ENCODE assay signal across 8 cellular contexts in the genomic region with DNA sequence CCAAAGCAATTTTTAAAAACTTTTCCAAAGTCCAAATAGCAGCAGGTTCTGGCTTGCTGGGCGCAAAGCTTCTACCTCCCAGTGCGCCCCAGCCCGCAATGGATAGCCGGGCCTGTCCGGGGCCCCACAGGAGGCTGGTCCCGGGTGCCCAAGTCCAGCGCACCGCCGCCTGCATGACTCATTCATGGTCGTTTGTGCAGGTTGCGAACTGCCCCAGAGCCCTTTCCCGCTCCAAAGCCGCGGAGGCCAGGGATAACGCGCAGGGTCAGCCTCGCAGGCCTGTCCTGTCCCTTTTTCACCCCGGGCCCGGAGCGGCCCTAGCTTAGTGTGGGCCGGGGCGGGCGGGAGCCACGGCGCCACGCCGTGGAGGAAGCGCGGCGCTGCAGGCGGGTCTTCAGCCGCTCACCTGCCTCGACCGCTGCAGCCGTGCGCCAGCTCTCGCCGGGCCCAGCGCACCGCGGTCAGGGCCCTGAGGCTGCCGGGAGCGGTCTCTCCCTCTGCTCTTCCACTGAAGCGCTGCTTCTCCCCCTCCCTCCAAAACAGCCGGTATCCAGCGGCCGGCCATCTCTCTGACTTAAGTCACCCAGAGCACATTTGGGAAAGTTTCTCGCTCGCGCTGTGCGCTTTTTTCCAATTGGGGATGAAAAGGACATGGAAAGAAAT. TPM values are rescaled to one million over a fixed set of nuclear protein-coding genes. Genes with fewer than 3 reads are reported as not detected.
A peak's percentile ranks its signal among the peaks of the same experiment; 100 is the strongest.
DNase-seq lines count a peak whose midpoint lies in the region; ATAC-seq, FAIRE-seq and TF ChIP-seq lines count a peak whose summit lies in the region.

No MANE protein-coding gene starts in this region.

- H3K9me3 ChIP-seq in SJCRH30 (replicated peaks), result no peaks in the 10 kb centered on the region
- peaks cover 7% of the 10 kb centered on the region for H3K9me3 ChIP-seq in trophoblast cell (ENCODE audit: insufficient read depth, low read depth, low read length)

- H2BK12ac ChIP-seq in trophoblast cell (ENCODE audit: low read length), result no peak overlapping the region

- no peak for DNase-seq in D721Med (ENCODE audit: insufficient read length, low spot score)
- DNase-seq in SJCRH30, result peak; percentile 71 to 79
- peak; percentile 77 for DNase-seq in activated naive CD8-positive, alpha-beta T cell treated with anti-CD3 and anti-CD28 coated beads, Interleukin-2, amount 50 U/mL, for 24 hours
- DNase-seq in cardiac septum (ENCODE audit: low spot score), result peak; percentile 92
- DNase-seq in trophoblast cell, result peak; percentile 87 to 89
- DNase-seq in NCI-H1694 (lab: John Stamatoyannopoulos, UW), result no peak

- H2AK5ac ChIP-seq in trophoblast cell (ENCODE audit: low read length), result no peak overlapping the region

- H3K27ac Mint-ChIP-seq in activated naive CD8-positive, alpha-beta T cell treated with anti-CD3 and anti-CD28 coated beads, Interleukin-2, amount 50 U/mL, for 24 hours, result peak overlapping the region; percentile 100

- ATAC-seq in GM19468 (IDR thresholded peaks at IDR 0.05; ENCODE audit: extremely low read depth, unreplicated experiment), result peak; percentile 17
- ATAC-seq in HG03571 (IDR thresholded peaks at IDR 0.05; ENCODE audit: unreplicated experiment), result peak; percentile 36
- peak; percentile 41 for ATAC-seq in activated naive CD8-positive, alpha-beta T cell treated with anti-CD3 and anti-CD28 coated beads, Interleukin-2, amount 50 U/mL, for 24 hours

- H3K27me3 ChIP-seq in SJCRH30 (no peaks in the 10 kb centered on the region), trophoblast cell (ENCODE audit: insufficient read depth, low read length) (peaks cover 49% of the 10 kb centered on the region)

- no peak overlapping the region for H4K8ac ChIP-seq in trophoblast cell (ENCODE audit: low read depth, low read length)

- H3K4me1 ChIP-seq in SJCRH30 (peaks cover 4% of the 10 kb centered on the region; the same call in 1 of the 2 replicates), trophoblast cell (ENCODE audit: control insufficient read depth in 1 of 2, insufficient read depth in 2 of 2, low read length in 2 of 2) (peaks cover 21 to 25% of the 10 kb centered on the region in 2 experiments)

- peaks cover 1% of the 10 kb centered on the region for H3K79me1 ChIP-seq in trophoblast cell (ENCODE audit: low read length)

- intact Hi-C loops in cardiac septum (cut with DNase I), result loop anchor here (2.0 to 5.0 kb wide), 7 partner anchors 56 to 381 kb away; no protein-coding TSS in a partner anchor

- WGBS in trophoblast cell (ENCODE audit: extremely low coverage, insufficient coverage, insufficient read length), result no CpG with 5 or more reads among the region's 51 CpGs

- peak; percentile 56 for TF ChIP-seq CTCF in D721Med (IDR thresholded peaks at IDR 0.05; ENCODE audit: insufficient read depth, missing control alignments)

- H2AFZ ChIP-seq in trophoblast cell (ENCODE audit: insufficient read depth, low read length, poor library complexity), result no peak overlapping the region

- no peak overlapping the region for H3K4ac ChIP-seq in trophoblast cell (ENCODE audit: low read depth, low read length)

- H3K14ac ChIP-seq in trophoblast cell (ENCODE audit: low read length), result no peak overlapping the region

- H3K27me3 Mint-ChIP-seq in activated naive CD8-positive, alpha-beta T cell treated with anti-CD3 and anti-CD28 coated beads, Interleukin-2, amount 50 U/mL, for 24 hours, result peaks cover 21% of the 10 kb centered on the region

- H3K4me3 ChIP-seq in SJCRH30 (peak overlapping the region; percentile 95), trophoblast cell (ENCODE audit: low read depth, low read length) (no peak overlapping the region)

- no peak overlapping the region for H4K91ac ChIP-seq in trophoblast cell (ENCODE audit: low read depth, low read length)

- no peaks in the 10 kb centered on the region for H3K36me3 ChIP-seq in SJCRH30
- H3K36me3 ChIP-seq in trophoblast cell (ENCODE audit: control insufficient read depth in 1 of 2, insufficient read depth in 2 of 2, low read length in 2 of 2), result no peaks in the 10 kb centered on the region

- H3K36me3 Mint-ChIP-seq in activated naive CD8-positive, alpha-beta T cell treated with anti-CD3 and anti-CD28 coated beads, Interleukin-2, amount 50 U/mL, for 24 hours (ENCODE audit: low read depth), result peaks cover 34% of the 10 kb centered on the region

- no peak overlapping the region for H2BK5ac ChIP-seq in trophoblast cell (ENCODE audit: low read depth, low read length, poor library complexity)

- peak overlapping the region; percentile 98 for H3K4me2 ChIP-seq in trophoblast cell (ENCODE audit: low read length)

- H3K27ac ChIP-seq in SJCRH30 (peak overlapping the region; percentile 81; the same call in 1 of the 2 replicates), trophoblast cell (ENCODE audit: low read depth, low read length) (no peak overlapping the region)

- no peak overlapping the region for H4K12ac ChIP-seq in trophoblast cell (ENCODE audit: low read depth, low read length)

- H3K9me3 Mint-ChIP-seq in activated naive CD8-positive, alpha-beta T cell treated with anti-CD3 and anti-CD28 coated beads, Interleukin-2, amount 50 U/mL, for 24 hours, result no peaks in the 10 kb centered on the region

- no peak overlapping the region for H3K18ac ChIP-seq in trophoblast cell (ENCODE audit: low read length)

- H3K4me3 Mint-ChIP-seq in activated naive CD8-positive, alpha-beta T cell treated with anti-CD3 and anti-CD28 coated beads, Interleukin-2, amount 50 U/mL, for 24 hours, result peak overlapping the region; percentile 94

- no peak for FAIRE-seq in D721Med (lab: Jason Lieb, UNC)

- H3K9ac ChIP-seq in trophoblast cell (ENCODE audit: low read length), result no peak overlapping the region

- H2BK120ac ChIP-seq in trophoblast cell (ENCODE audit: insufficient read depth, low read length, poor library complexity), result no peak overlapping the region

- H3K23ac ChIP-seq in trophoblast cell (ENCODE audit: low read length), result no peak overlapping the region

- H3K4me1 Mint-ChIP-seq in activated naive CD8-positive, alpha-beta T cell treated with anti-CD3 and anti-CD28 coated beads, Interleukin-2, amount 50 U/mL, for 24 hours, result peaks cover 44% of the 10 kb centered on the region

- H3K79me2 ChIP-seq in trophoblast cell (ENCODE audit: control insufficient read depth, insufficient read depth, low read length, poor library complexity), result no peaks in the 10 kb centered on the region

RNA-seq across cellular contexts. Expression of gene EGR2, which starts 1.7 kb away (rescaled TPM):
- 0.71 and 1.3 TPM in 2 replicates for total RNA-seq in SJCRH30 (2014; rRNA removed; shearing (Covaris generic))
- 4.8 TPM for total RNA-seq in cardiac septum
- polyA plus RNA-seq in trophoblast cell (2013), result 0.07 and 0.10 TPM in 2 replicates

RNA-seq across cellular contexts. Expression of gene ADO, which starts 13.4 kb away (rescaled TPM):
- total RNA-seq in SJCRH30 (2014; rRNA removed; shearing (Covaris generic)), result 25.4 and 29.9 TPM in 2 replicates
- 19.5 TPM for total RNA-seq in cardiac septum
- 10.0 and 10.6 TPM in 2 replicates for polyA plus RNA-seq in trophoblast cell (2013)

Comparison
In these comparisons a context has a peak if more than half of its experiments do, and no peak if none do; other contexts are left out.
1. DNase-seq: peak in SJCRH30 (2 of 2), activated naive CD8-positive, alpha-beta T cell treated with anti-CD3 and anti-CD28 coated beads, Interleukin-2, amount 50 U/mL, for 24 hours (single experiment), cardiac septum (single experiment) and trophoblast cell (2 of 2); none in D721Med (single experiment) and NCI-H1694 (single experiment).
2. Peak in every context shown above with its lines, with median percentiles within 50 percentile points of each other: ATAC-seq.